Comparison of ENCODE assay signal across 1 cellular context in the genomic region with DNA sequence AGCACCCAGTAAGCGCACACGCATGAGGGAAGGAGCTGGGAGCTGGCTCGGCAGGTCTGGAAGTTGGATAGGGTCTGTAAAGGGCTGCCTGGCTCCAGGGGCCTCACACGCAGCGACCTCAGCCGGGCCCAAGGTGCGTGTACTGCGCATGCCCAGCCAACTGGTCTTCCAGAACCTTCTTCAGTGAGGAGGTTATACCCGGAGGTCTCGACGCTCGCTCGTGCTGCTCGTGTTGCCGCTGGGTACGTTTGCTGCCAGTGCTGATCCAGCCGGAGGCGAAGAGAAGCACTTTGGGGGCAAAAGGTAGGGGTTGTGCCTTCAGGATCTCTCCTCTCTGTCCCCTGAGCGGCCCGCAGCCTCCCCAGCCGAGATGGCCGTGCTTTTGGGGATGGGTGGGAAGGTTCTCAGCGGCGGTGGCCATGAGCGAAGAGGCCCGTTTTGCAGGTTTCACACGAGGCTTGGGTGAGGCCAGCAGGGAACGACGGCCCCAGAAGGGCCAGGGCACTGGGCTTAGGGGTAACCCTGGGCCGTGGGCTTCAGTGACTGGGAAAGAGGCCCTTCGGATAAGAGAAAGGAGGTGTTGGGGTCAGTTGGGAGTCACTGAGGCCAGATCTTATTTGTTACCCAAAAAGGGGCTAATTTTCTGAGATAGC.
TF ChIP-seq lines count a peak whose summit lies in the region.

No MANE protein-coding gene starts in this region.

TF ChIP-seq in IMR-90, 13 proteins besides CTCF, POLR2A, EP300 and RAD21:
- no peak for TF ChIP-seq RFX5 (IDR thresholded peaks at IDR 0.05; ENCODE audit: low read depth, low read length)
- TF ChIP-seq MAFK (IDR thresholded peaks at IDR 0.05; ENCODE audit: low read depth, low read length), result no peak
- TF ChIP-seq SMC3 (IDR thresholded peaks at IDR 0.05; ENCODE audit: low read depth, low read length), result no peak
- no peak for TF ChIP-seq CEBPB (IDR thresholded peaks at IDR 0.05; ENCODE audit: low read depth, low read length)
- TF ChIP-seq FOS (IDR thresholded peaks at IDR 0.05; ENCODE audit: low read depth, low read length), result no peak
